Comparison of ENCODE assay signal across 12 cellular contexts in genomic region chr4:3613980-3614730, GRCh38.
DNase-seq lines count a peak whose midpoint lies in the region; ATAC-seq, FAIRE-seq and TF ChIP-seq lines count a peak whose summit lies in the region.
"Had no signal": no experiment of that assay in that cellular context is flagged by ENCODE, and none has a peak within 500 bp of the region (broad histone marks: within the 10 kb centered on the region; RNA-seq: fewer than 3 reads in every experiment).

No MANE protein-coding gene starts in this region.

- H2AFZ ChIP-seq in HepG2 (ENCODE audit: low read length) = no peak overlapping the region

- H3K4me3 ChIP-seq in AG10803 (ENCODE audit: low read length) = no peak overlapping the region
- H3K4me3 ChIP-seq in adrenal gland = no peak overlapping the region
- no peak overlapping the region for H3K4me3 ChIP-seq in HepG2 (replicated peaks in 1 of 3; ENCODE audit: insufficient read depth in 1 of 3, low read depth in 2 of 3, low read length in 3 of 3)
- H3K4me3 ChIP-seq in WERI-Rb-1 (ENCODE audit: low read depth, low read length) = no peak overlapping the region
- H3K4me3 ChIP-seq: tibial nerve had no signal

- peak; percentile 12 for DNase-seq in AG10803 (ENCODE audit: low read depth)
- DNase-seq in adrenal gland = peak; percentile 58 to 90 (median 86)
- peak; percentile 30 for DNase-seq in HepG2 (ENCODE audit: low spot score)
- DNase-seq in activated T-cell treated with anti-CD3 and anti-CD28 coated beads, Interleukin-2, amount 50 U/mL, for 1 hour = no peak
- no peak for DNase-seq in WERI-Rb-1
- DNase-seq: hypothalamus had no signal

- in situ Hi-C loops in HepG2 (cut with HindIII; ENCODE audit: extremely low pct_ligation_motif_present, low pct_unique_long_range_greater_than_20kb) = no loop called here

- H3K4me1 ChIP-seq in adrenal gland (replicated peaks in 1 of 2) (peaks cover 0 to 6% of the 10 kb centered on the region in 2 donors), HepG2 (ENCODE audit: insufficient read depth, low read length) (peaks cover 12% of the 10 kb centered on the region)
- H3K4me1 ChIP-seq: tibial nerve had no signal

- TF ChIP-seq RAD21 in Ishikawa (IDR thresholded peaks at IDR 0.05; ENCODE audit: low read depth) (peak; percentile 26; the same call in 1 of the 2 replicates), HepG2 (CRISPR knock-in tag; IDR thresholded peaks at IDR 0.05) (no peak)

- H3K27ac ChIP-seq in adrenal gland (no peak overlapping the region), HepG2 (ENCODE audit: extremely low read length, insufficient read depth, low read length) (no peak overlapping the region), WERI-Rb-1 (no peak overlapping the region)
- H3K27ac ChIP-seq: tibial nerve had no signal

- no peaks in the 10 kb centered on the region for H3K79me2 ChIP-seq in HepG2 (ENCODE audit: insufficient read depth, low read length)

- no peak for FAIRE-seq in HepG2 (lab: Jason Lieb, UNC)
- FAIRE-seq: RCC 7860, TTC549 had no signal

- no TSS peak for BruUV-seq in HepG2 (replicated peaks; lab: Mats Ljungman, UMichigan)

- no peak for TF ChIP-seq POLR2A in adrenal gland (IDR thresholded peaks at IDR 0.05)
- TF ChIP-seq POLR2A in HepG2 (IDR thresholded peaks at IDR 0.05; ENCODE audit: insufficient read depth in 1 of 2, low read depth in 2 of 2, low read length in 2 of 2) = no peak

- ATAC-seq in HepG2 (peak; percentile 75), GM19035 (IDR thresholded peaks at IDR 0.05; ENCODE audit: unreplicated experiment) (no peak), GM21737 (IDR thresholded peaks at IDR 0.05; ENCODE audit: unreplicated experiment) (no peak)

- CTCF ChIA-PET in HepG2 (lab: Yijun Ruan, JAX; ENCODE audit: low intra/inter-chr PET ratio, low total read pairs) = no interaction called here

- intact Hi-C loops in adrenal gland (cut with DNase I) (no loop called here), HepG2 (cut with micrococcal nuclease; ENCODE audit: unreplicated experiment) (no loop called here)

- peak overlapping the region; percentile 24; the same call in 1 of the 2 replicates for H3K4me2 ChIP-seq in HepG2 (ENCODE audit: low read depth, low read length)

- H3K9ac ChIP-seq in HepG2 (ENCODE audit: insufficient read depth, low read depth, low read length) = no peak overlapping the region

- TF ChIP-seq CTCF in AG10803 (conservative IDR thresholded peaks at IDR 0.05; ENCODE audit: low read length) (no peak), adrenal gland (IDR thresholded peaks at IDR 0.05) (no peak), HepG2 (CRISPR knock-in tag; IDR thresholded peaks at IDR 0.05) (no peak), WERI-Rb-1 (IDR thresholded peaks at IDR 0.05; ENCODE audit: low read depth, low read length) (no peak)

- H3K36me3 ChIP-seq in adrenal gland (replicated peaks in 1 of 2) (no peaks in the 10 kb centered on the region), HepG2 (replicated peaks in 1 of 2; ENCODE audit: control insufficient read depth in 1 of 2, insufficient read depth in 2 of 2, low read length in 2 of 2) (no peaks in the 10 kb centered on the region), WERI-Rb-1 (no peaks in the 10 kb centered on the region)
- H3K36me3 ChIP-seq: tibial nerve had no signal

- H3K27me3 ChIP-seq in adrenal gland = no peaks in the 10 kb centered on the region
- H3K27me3 ChIP-seq in HepG2 (ENCODE audit: control insufficient read depth in 1 of 2, insufficient read depth in 2 of 2, low read length in 2 of 2) = no peaks in the 10 kb centered on the region
- no peaks in the 10 kb centered on the region for H3K27me3 ChIP-seq in WERI-Rb-1 (ENCODE audit: insufficient read depth, low read depth, severe bottlenecking)
- H3K27me3 ChIP-seq: tibial nerve had no signal

- H3K9me3 ChIP-seq in adrenal gland (replicated peaks in 1 of 3) (no peaks in the 10 kb centered on the region), HepG2 (ENCODE audit: low read length) (no peaks in the 10 kb centered on the region), WERI-Rb-1 (ENCODE audit: severe bottlenecking) (peaks cover 2% of the 10 kb centered on the region)

- WGBS in adrenal gland, 4 donors = 32 to 51% (median 46%) methylated on average over 15 to 24 of the region's 24 CpGs
- 4% methylated on average over 10 of the region's 24 CpGs for WGBS in HepG2 (ENCODE audit: low lambda C conversion rate)

- TF ChIP-seq EP300 in Ishikawa (IDR thresholded peaks at IDR 0.05; ENCODE audit: borderline replicate concordance) = peak; percentile 82
- no peak for TF ChIP-seq EP300 in HepG2 (IDR thresholded peaks at IDR 0.05; ENCODE audit: low read depth in 2 of 2, low read length in 2 of 2)
- no peak for TF ChIP-seq EP300 in HepG2 (CRISPR knock-in tag; IDR thresholded peaks at IDR 0.05; ENCODE audit: borderline replicate concordance)

- no peaks in the 10 kb centered on the region for H4K20me1 ChIP-seq in HepG2 (ENCODE audit: insufficient read depth, low read length)

- POLR2A ChIA-PET in HepG2 (lab: Yijun Ruan, JAX) = no interaction called here

TF ChIP-seq in Ishikawa, 13 proteins besides CTCF, POLR2A, EP300 and RAD21:
- TF ChIP-seq TCF12 (IDR thresholded peaks at IDR 0.05; ENCODE audit: low read depth) = peak; percentile 93
- peak; percentile 55; the same call in 1 of the 2 replicates for TF ChIP-seq YY1 (IDR thresholded peaks at IDR 0.05; ENCODE audit: low read depth)
- 0 out of 2 replicates have a peak, but pooled peaks have one; percentile 69 for TF ChIP-seq ZBTB7A (IDR thresholded peaks at IDR 0.05; ENCODE audit: low read depth)
- TF ChIP-seq, protein P1, sequence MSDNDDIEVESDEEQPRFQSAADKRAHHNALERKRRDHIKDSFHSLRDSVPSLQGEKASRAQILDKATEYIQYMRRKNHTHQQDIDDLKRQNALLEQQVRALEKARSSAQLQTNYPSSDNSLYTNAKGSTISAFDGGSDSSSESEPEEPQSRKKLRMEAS (IDR thresholded peaks at IDR 0.05) = peak; percentile 95
- peak; percentile 91 for TF ChIP-seq EGR1 (IDR thresholded peaks at IDR 0.05)
- TF ChIP-seq TEAD4 (IDR thresholded peaks at IDR 0.05) = peak; percentile 87
- TF ChIP-seq FOXM1 (IDR thresholded peaks at IDR 0.05; ENCODE audit: borderline replicate concordance, low read depth) = no peak
- TF ChIP-seq, protein P2, sequence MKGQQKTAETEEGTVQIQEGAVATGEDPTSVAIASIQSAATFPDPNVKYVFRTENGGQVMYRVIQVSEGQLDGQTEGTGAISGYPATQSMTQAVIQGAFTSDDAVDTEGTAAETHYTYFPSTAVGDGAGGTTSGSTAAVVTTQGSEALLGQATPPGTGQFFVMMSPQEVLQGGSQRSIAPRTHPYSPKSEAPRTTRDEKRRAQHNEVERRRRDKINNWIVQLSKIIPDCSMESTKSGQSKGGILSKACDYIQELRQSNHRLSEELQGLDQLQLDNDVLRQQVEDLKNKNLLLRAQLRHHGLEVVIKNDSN (IDR thresholded peaks at IDR 0.05) = peak; percentile 86
- TF ChIP-seq CEBPB (IDR thresholded peaks at IDR 0.05) = no peak; the same call in 1 of the 2 replicates
- peak; percentile 96 for TF ChIP-seq NFIC (IDR thresholded peaks at IDR 0.05)
TF ChIP-seq in Ishikawa: peak in this region for 8.

TF ChIP-seq in HepG2, 621 proteins besides CTCF, POLR2A, EP300 and RAD21:
- no peak for TF ChIP-seq HDAC6 (IDR thresholded peaks at IDR 0.05; ENCODE audit: low read depth, low read length)
- 0 out of 2 replicates have a peak, but pooled peaks have one; percentile 13 for TF ChIP-seq PHF21A (CRISPR knock-in tag; IDR thresholded peaks at IDR 0.05)
- peak; percentile 38; the same call in 1 of the 2 replicates for TF ChIP-seq ZFX (CRISPR knock-in tag; IDR thresholded peaks at IDR 0.05; ENCODE audit: low read depth)
- TF ChIP-seq ZNF770 (CRISPR knock-in tag; IDR thresholded peaks at IDR 0.05) = peak; percentile 64; the same call in 1 of the 2 replicates
- TF ChIP-seq ZFY (CRISPR knock-in tag; IDR thresholded peaks at IDR 0.05) = peak; percentile 34; the same call in 1 of the 2 replicates
- TF ChIP-seq ZNF616 (CRISPR knock-in tag; IDR thresholded peaks at IDR 0.05; ENCODE audit: low read depth) = no peak
- peak; percentile 32; the same call in 1 of the 2 replicates for TF ChIP-seq NR2F6 (IDR thresholded peaks at IDR 0.05)
- TF ChIP-seq NR2F6 (CRISPR knock-in tag; IDR thresholded peaks at IDR 0.05) = no peak
- TF ChIP-seq ZNF878 (CRISPR knock-in tag; IDR thresholded peaks at IDR 0.05) = no peak
- TF ChIP-seq, protein P1 (IDR thresholded peaks at IDR 0.05) = peak; percentile 28; the same call in 1 of the 2 replicates
- no peak for TF ChIP-seq LCORL (IDR thresholded peaks at IDR 0.05)
- 0 out of 2 replicates have a peak, but pooled peaks have one; percentile 29 for TF ChIP-seq LCORL (CRISPR knock-in tag; IDR thresholded peaks at IDR 0.05)

Comparison
In these comparisons a context has a peak if more than half of its experiments do, and no peak if none do; other contexts are left out.
1. DNase-seq: peak in AG10803 (single experiment), adrenal gland (7 of 7) and HepG2 (single experiment); none in activated T-cell treated with anti-CD3 and anti-CD28 coated beads, Interleukin-2, amount 50 U/mL, for 1 hour (single experiment) and WERI-Rb-1 (single experiment).